23 cellular contexts compared by ENCODE assay signal in the genomic region with DNA sequence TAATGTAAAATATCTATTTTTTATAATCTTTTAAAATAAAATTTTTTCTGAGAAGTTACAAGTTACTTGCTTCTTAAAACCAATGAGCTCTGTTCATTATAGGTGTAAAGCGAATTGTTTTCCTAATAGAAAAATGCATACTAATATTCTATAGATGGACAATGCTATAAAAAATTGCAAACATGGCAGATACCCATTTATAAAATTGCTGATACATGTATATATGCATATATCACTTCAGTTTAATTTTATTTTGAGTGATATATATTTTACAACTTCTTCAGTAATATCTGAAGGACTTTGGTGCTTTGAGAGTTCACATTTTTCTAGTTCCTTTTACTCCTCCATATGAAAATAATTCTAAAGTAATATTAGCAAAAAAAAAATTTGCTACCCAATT.
"Had no signal": no experiment of that assay in that cellular context is flagged by ENCODE, and none has a peak within 500 bp of the region (broad histone marks: within the 10 kb centered on the region; RNA-seq: fewer than 3 reads in every experiment).

No MANE protein-coding gene starts in this region.

- H3K4me1 ChIP-seq: neural progenitor cell, parathyroid adenoma, psoas muscle, stomach, thyroid gland, tibial nerve, upper lobe of right lung, uterus had no signal

- DNase-seq: naive thymus-derived CD4-positive, alpha-beta T cell; natural killer cell; occipital lobe; ovary; posterior cingulate gyrus; psoas muscle; right cardiac atrium; stimulated activated CD4-positive, alpha-beta T cell treated with anti-CD3 and anti-CD28 coated beads, Interleukin-15, amount 100 ng/mL, for 24 hours; stimulated activated CD4-positive, alpha-beta T cell treated with anti-CD3 and anti-CD28 coated beads, Interleukin-2, amount 100 ng/mL, for 24 hours; stimulated activated CD4-positive, alpha-beta T cell treated with anti-CD3 and anti-CD28 coated beads, Interleukin-2, amount 100 ng/mL, for 48 hours; stimulated activated CD4-positive, alpha-beta T cell treated with anti-CD3 and anti-CD28 coated beads, Interleukin-4, amount 100 ng/mL, for 24 hours; stimulated activated naive B cell treated with anti-CD40 and anti-IgM and Interleukin-4, amounts not matched to agents 10 μg/mL and 1 μg/mL and 100 μg/mL, for 72 hours; stimulated activated naive CD4-positive, alpha-beta T cell treated with Interleukin-2 at 50 U/mL for 16 hours; stomach; thyroid gland; upper lobe of right lung; uterus had no signal

- H3K9ac ChIP-seq: neural progenitor cell, parathyroid adenoma had no signal

- H3K4me3 ChIP-seq: neural progenitor cell, ovary, psoas muscle, skin epidermis, stomach, thoracic aorta, thyroid gland, tibial nerve, upper lobe of right lung, uterus had no signal

- ATAC-seq: naive thymus-derived CD4-positive, alpha-beta T cell; natural killer cell; psoas muscle; right cardiac atrium; stimulated activated effector memory CD8-positive, alpha-beta T cell treated with anti-CD3 and anti-CD28 coated beads, Interleukin-12 subunit alpha, Interleukin-12 subunit beta, amount 100 ng/mL, for 72 hours; stimulated activated naive B cell treated with anti-CD40 and anti-IgM and Interleukin-4, amounts not matched to agents 10 μg/mL and 1 μg/mL and 100 μg/mL, for 72 hours; upper lobe of right lung had no signal

- H3K9me3 ChIP-seq: ovary, psoas muscle, stomach, thoracic aorta, thyroid gland, tibial nerve, upper lobe of right lung, uterus had no signal

- H3K4me2 ChIP-seq: neural progenitor cell had no signal

- H3K27me3 ChIP-seq: neural progenitor cell, ovary, stomach, thyroid gland, tibial nerve, upper lobe of right lung, uterus had no signal

- H3K79me2 ChIP-seq: parathyroid adenoma had no signal

- H2AFZ ChIP-seq: neural progenitor cell, parathyroid adenoma had no signal

- H3K27ac ChIP-seq: neural progenitor cell, ovary, parathyroid adenoma, psoas muscle, skin epidermis, stomach, thoracic aorta, thyroid gland, tibial nerve, upper lobe of right lung, uterus had no signal

- H3K36me3 ChIP-seq: neural progenitor cell, ovary, stomach, thoracic aorta, thyroid gland, tibial nerve, upper lobe of right lung, uterus had no signal
